Comparison of ENCODE assay signal across 8 cellular contexts in the genomic region with DNA sequence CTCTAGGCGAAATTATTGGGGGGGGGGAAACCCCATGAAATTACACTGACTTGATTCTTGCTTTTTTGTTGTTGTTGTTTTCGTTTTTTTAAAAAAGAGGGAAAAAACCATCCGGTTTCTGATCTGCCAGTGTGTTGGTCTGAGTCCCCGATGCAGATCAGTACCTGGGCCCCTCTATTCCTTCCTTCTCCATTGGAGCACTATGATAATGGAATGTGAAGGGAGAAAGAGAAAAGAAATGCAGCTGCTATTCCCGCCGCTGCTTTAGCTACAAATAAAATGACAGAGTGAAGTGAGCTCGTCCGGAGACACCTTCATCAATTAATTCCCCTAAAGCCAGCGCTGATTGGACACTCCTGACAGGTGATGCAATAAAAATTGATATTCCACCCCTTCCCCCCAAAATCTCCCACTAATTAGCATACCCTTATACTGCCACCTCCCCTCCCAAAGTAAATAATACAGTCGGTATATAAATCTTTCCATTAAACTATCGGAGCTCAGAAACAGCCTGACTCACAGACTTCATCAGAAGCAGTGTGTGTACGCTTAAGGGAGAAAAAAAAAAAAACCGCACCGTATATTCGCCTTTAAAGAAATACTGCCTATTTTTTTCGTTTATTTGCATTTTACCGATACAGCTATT. TPM values are rescaled to one million over a fixed set of nuclear protein-coding genes. Genes with fewer than 3 reads are reported as not detected.
DNase-seq lines count a peak whose midpoint lies in the region; ATAC-seq and TF ChIP-seq lines count a peak whose summit lies in the region.

No MANE protein-coding gene starts in this region.

- peaks cover 16% of the 10 kb centered on the region; the same call in 1 of the 2 replicates for H3F3A ChIP-seq in MM.1S (ENCODE audit: insufficient read depth, low read length)

- no peak overlapping the region for H3K27ac ChIP-seq in CD8-positive, alpha-beta T cell (ENCODE audit: low read depth, low read length)
- no peak overlapping the region for H3K27ac ChIP-seq in MM.1S (ENCODE audit: low read length)

- no peaks in the 10 kb centered on the region for H3K9me3 ChIP-seq in CD8-positive, alpha-beta T cell (ENCODE audit: low read length)
- no peaks in the 10 kb centered on the region for H3K9me3 ChIP-seq in MM.1S (replicated peaks; ENCODE audit: insufficient read depth, low read length)
- H3K9me3 ChIP-seq in T-helper 17 cell (ENCODE audit: control insufficient read depth, low read length, poor library complexity, severe bottlenecking): no peaks in the 10 kb centered on the region

- peak; percentile 59 for ATAC-seq in CD8-positive, alpha-beta T cell
- ATAC-seq in T-helper 17 cell (peak; percentile 47), HG02610 (IDR thresholded peaks at IDR 0.05; ENCODE audit: unreplicated experiment) (no peak)

- POLR2A ChIA-PET in CD8-positive, alpha-beta T cell (lab: Charles Lee): interaction anchor here (0.6 to 1.4 kb wide), 3 partner anchors 9 to 1218 kb away, joined by 3 to 6 read pairs (median 4); no protein-coding TSS in a partner anchor

- H3K4me2 ChIP-seq in MM.1S (ENCODE audit: low read depth, low read length): peak overlapping the region; percentile 92

- no peaks in the 10 kb centered on the region for H3K9me3 Mint-ChIP-seq in CD8-positive, alpha-beta T cell

- no peak overlapping the region for H3K4me3 ChIP-seq in CD8-positive, alpha-beta T cell (ENCODE audit: low read depth, low read length)
- H3K4me3 ChIP-seq in MM.1S (ENCODE audit: low read length) (peak overlapping the region; percentile 66), fibroblast of pulmonary artery (replicated peaks; ENCODE audit: low read depth, low read length) (peak overlapping the region; percentile 65), lower leg skin (ENCODE audit: low read depth, poor library complexity, severe bottlenecking) (no peak overlapping the region)

- TF ChIP-seq POLR2A in lower leg skin (IDR thresholded peaks at IDR 0.05): no peak

- no peak for DNase-seq in CD8-positive, alpha-beta T cell
- DNase-seq in MM.1S: no peak
- DNase-seq in T-helper 17 cell: no peak
- peak; percentile 49 for DNase-seq in fibroblast of pulmonary artery (ENCODE audit: low read depth)
- peak; percentile 34 for DNase-seq in pons (ENCODE audit: low spot score)
- no peak for DNase-seq in lower leg skin (ENCODE audit: low spot score in 2 of 2)
- no peak for DNase-seq in GM03348 (ENCODE audit: low spot score)

- intact Hi-C loops in CD8-positive, alpha-beta T cell (cut with DNase I, micrococcal nuclease): loop anchor here (1.0 to 5.0 kb wide), 9 partner anchors 9 to 919 kb away; a partner anchor contains a TSS
- intact Hi-C loops in lower leg skin (cut with DNase I; ENCODE audit: low total_unique reads): no loop called here

- peak overlapping the region; percentile 83 for H3K4me3 Mint-ChIP-seq in CD8-positive, alpha-beta T cell
- H3K4me3 Mint-ChIP-seq in T-helper 17 cell: peak overlapping the region; percentile 88

- no peaks in the 10 kb centered on the region for H3K79me2 ChIP-seq in MM.1S (ENCODE audit: low read length)

- H3K36me3 Mint-ChIP-seq in CD8-positive, alpha-beta T cell: no peaks in the 10 kb centered on the region
- peaks cover 5% of the 10 kb centered on the region for H3K36me3 Mint-ChIP-seq in T-helper 17 cell (ENCODE audit: low read depth)

- no peak overlapping the region for H3K27ac Mint-ChIP-seq in CD8-positive, alpha-beta T cell
- H3K27ac Mint-ChIP-seq in T-helper 17 cell: peak overlapping the region; percentile 90

- H3K4me1 Mint-ChIP-seq in CD8-positive, alpha-beta T cell (ENCODE audit: low read depth): peaks cover 36% of the 10 kb centered on the region
- H3K4me1 Mint-ChIP-seq in T-helper 17 cell: peaks cover 28% of the 10 kb centered on the region

- CTCF ChIA-PET in CD8-positive, alpha-beta T cell (lab: Charles Lee): interaction anchor here (0.6 to 1.7 kb wide), 3 partner anchors 215 to 736 kb away, joined by 3 to 4 read pairs (median 3); no protein-coding TSS in a partner anchor

- TF ChIP-seq CTCF in CD8-positive, alpha-beta T cell (IDR thresholded peaks at IDR 0.05): no peak
- TF ChIP-seq CTCF in MM.1S (IDR thresholded peaks at IDR 0.05; ENCODE audit: low read length): no peak
- no peak for TF ChIP-seq CTCF in fibroblast of pulmonary artery (IDR thresholded peaks at IDR 0.05; ENCODE audit: low read length, missing control alignments)
- TF ChIP-seq CTCF in lower leg skin (IDR thresholded peaks at IDR 0.05): no peak

- 10 to 12% methylated on average over 17 of the region's 17 CpGs for WGBS in lower leg skin, 2 donors

- peaks cover 69% of the 10 kb centered on the region for H3K27me3 ChIP-seq in CD8-positive, alpha-beta T cell (ENCODE audit: insufficient read depth, low read length)
- H3K27me3 ChIP-seq in MM.1S (replicated peaks; ENCODE audit: insufficient read depth, low read length): peaks cover 18% of the 10 kb centered on the region

- H3K4me1 ChIP-seq in CD8-positive, alpha-beta T cell (ENCODE audit: insufficient read depth, low read length): peaks cover 38% of the 10 kb centered on the region
- H3K4me1 ChIP-seq in MM.1S (ENCODE audit: low read length): 0 out of 2 replicates have a peak, but pooled peaks cover 4% of the 10 kb centered on the region

- no peaks in the 10 kb centered on the region for H3K36me3 ChIP-seq in CD8-positive, alpha-beta T cell (ENCODE audit: insufficient read depth, low read length)
- H3K36me3 ChIP-seq in MM.1S (replicated peaks; ENCODE audit: insufficient read depth, low read length): no peaks in the 10 kb centered on the region

- H2AFZ ChIP-seq in MM.1S (ENCODE audit: low read length): peak overlapping the region; percentile 84

- H3K9me2 ChIP-seq in MM.1S (replicated peaks; ENCODE audit: insufficient read depth, low read length): no peaks in the 10 kb centered on the region

- peaks cover 72% of the 10 kb centered on the region for H3K27me3 Mint-ChIP-seq in CD8-positive, alpha-beta T cell (ENCODE audit: low read depth)
- H3K27me3 Mint-ChIP-seq in T-helper 17 cell: peaks cover 66% of the 10 kb centered on the region

- peak overlapping the region; percentile 21; the same call in 1 of the 2 replicates for H3K9ac ChIP-seq in MM.1S (ENCODE audit: low read length)

- H4K20me1 ChIP-seq in MM.1S (ENCODE audit: insufficient read depth, low read length): no peaks in the 10 kb centered on the region

RNA-seq across cellular contexts. Expression of a gene that starts 7.4 kb away (rescaled TPM):
- total RNA-seq in CD8-positive, alpha-beta T cell: not detected
- total RNA-seq in T-helper 17 cell: under 1 TPM; 0.34 to 0.37 TPM
- total RNA-seq in lower leg skin: 1 to 10 TPM in 2 of 4 donors, under 1 TPM in 2; 0.38 to 1.4 (median 0.96) TPM

RNA-seq across cellular contexts. Expression of a gene that starts 15.9 kb away (rescaled TPM):
- 10 to 100 TPM; 36.7 to 41.0 TPM for total RNA-seq in CD8-positive, alpha-beta T cell
- 10 to 100 TPM; 68.6 to 72.0 TPM for total RNA-seq in T-helper 17 cell
- 100 to 1,000 TPM in 1 of 4 donors, 10 to 100 TPM in 3; 42.8 to 283 (median 48.5) TPM for total RNA-seq in lower leg skin

Comparison
In these comparisons a context has a peak if more than half of its experiments do, and no peak if none do; other contexts are left out.
1. DNase-seq: peak in fibroblast of pulmonary artery (single experiment) and pons (single experiment); none in CD8-positive, alpha-beta T cell (0 of 7), MM.1S (single experiment), T-helper 17 cell (0 of 3), lower leg skin (0 of 2) and GM03348 (single experiment).
2. H3K4me3 ChIP-seq: peak in MM.1S (single experiment) and fibroblast of pulmonary artery (single experiment); none in CD8-positive, alpha-beta T cell (single experiment) and lower leg skin (single experiment).